In the genomic region with DNA sequence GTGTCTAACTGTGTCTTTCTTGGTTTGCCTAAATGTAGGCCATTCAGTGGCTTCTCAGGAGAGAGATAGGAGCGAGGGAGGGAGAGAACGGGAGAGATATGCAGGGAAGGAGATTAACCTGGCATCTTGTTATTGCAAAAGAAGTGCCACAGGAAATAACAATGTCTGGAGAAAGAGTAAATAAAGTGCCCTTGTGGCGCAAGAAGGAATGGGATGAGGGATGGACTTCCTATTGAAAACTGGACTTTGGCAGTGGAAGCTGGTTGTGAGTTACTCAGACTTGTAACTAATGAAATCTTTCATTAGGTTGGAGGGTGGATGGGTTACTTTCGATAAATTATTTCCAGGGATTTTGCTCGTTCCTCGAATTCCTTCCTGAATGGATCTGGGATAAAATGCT, we compare ENCODE assay signal across 25 cellular contexts.
DNase-seq lines count a peak whose midpoint lies in the region; ATAC-seq, FAIRE-seq and TF ChIP-seq lines count a peak whose summit lies in the region.
"Had no signal": no experiment of that assay in that cellular context is flagged by ENCODE, and none has a peak within 500 bp of the region (broad histone marks: within the 10 kb centered on the region; RNA-seq: fewer than 3 reads in every experiment).

No MANE protein-coding gene starts in this region.

- intact Hi-C loops in MCF 10A (cut with micrococcal nuclease): no loop called here
- intact Hi-C loops in breast epithelium (cut with DNase I; ENCODE audit: low total_unique reads): no loop called here
- intact Hi-C loops in kidney (cut with DNase I): no loop called here

- H3K4me3 Mint-ChIP-seq in MCF 10A (ENCODE audit: unreplicated experiment): no peak overlapping the region
- H3K4me3 Mint-ChIP-seq: CD8-positive, alpha-beta memory T cell had no signal

- no peaks in the 10 kb centered on the region for H3K4me1 ChIP-seq in breast epithelium
- H3K4me1 ChIP-seq in kidney (ENCODE audit: control insufficient read depth in 1 of 2, insufficient read depth in 1 of 2, low read depth in 1 of 2, low read length in 2 of 2): peaks cover 25 to 30% of the 10 kb centered on the region in 2 donors
- H3K4me1 ChIP-seq in smooth muscle cell (ENCODE audit: low read depth): peaks cover 18% of the 10 kb centered on the region
- H3K4me1 ChIP-seq: SJCRH30 had no signal

- H3K9me3 ChIP-seq in breast epithelium (no peaks in the 10 kb centered on the region), kidney (ENCODE audit: control insufficient read depth in 1 of 2, low read length in 2 of 2) (no peaks in the 10 kb centered on the region), smooth muscle cell (replicated peaks; ENCODE audit: low read depth) (no peaks in the 10 kb centered on the region)
- H3K9me3 ChIP-seq: MG63, SJCRH30 had no signal

- H3K27me3 Mint-ChIP-seq in MCF 10A (ENCODE audit: insufficient read depth, unreplicated experiment): no peaks in the 10 kb centered on the region
- H3K27me3 Mint-ChIP-seq: IgD-negative memory B cell had no signal

- H4K20me1 ChIP-seq in smooth muscle cell (ENCODE audit: low read depth): no peaks in the 10 kb centered on the region

- peaks cover 30% of the 10 kb centered on the region for H3F3A ChIP-seq in smooth muscle cell (ENCODE audit: low read depth)

- H3K79me2 ChIP-seq in smooth muscle cell (ENCODE audit: low read depth): no peaks in the 10 kb centered on the region

- ATAC-seq in HG03442 (IDR thresholded peaks at IDR 0.05; ENCODE audit: unreplicated experiment): no peak

- no peaks in the 10 kb centered on the region for H3K36me3 Mint-ChIP-seq in MCF 10A (ENCODE audit: insufficient read depth, unreplicated experiment)
- H3K36me3 Mint-ChIP-seq: CD8-positive, alpha-beta memory T cell; IgD-negative memory B cell had no signal

- POLR2A ChIA-PET in MCF 10A (lab: Yijun Ruan, JAX): interaction anchor here (0.5 to 1.0 kb wide), 2 partner anchors 61 to 1326 kb away, joined by 3 read pairs; no protein-coding TSS in a partner anchor

- H3K4me2 ChIP-seq in smooth muscle cell: peak overlapping the region; percentile 73

- H3K36me3 ChIP-seq in breast epithelium (no peaks in the 10 kb centered on the region), kidney (ENCODE audit: control insufficient read depth in 1 of 2, insufficient read depth in 2 of 2, low read length in 2 of 2) (no peaks in the 10 kb centered on the region), smooth muscle cell (ENCODE audit: low read depth) (no peaks in the 10 kb centered on the region)
- H3K36me3 ChIP-seq: MG63, SJCRH30 had no signal

- CTCF ChIA-PET in MCF 10A (lab: Yijun Ruan, JAX): interaction anchor here (0.6 kb wide), 1 partner anchor 33 kb away, joined by 3 read pairs; no protein-coding TSS in a partner anchor

- H3K9ac ChIP-seq in kidney (ENCODE audit: low read length in 2 of 2) (peak overlapping the region in 1 of 2 donors; percentile 2), smooth muscle cell (ENCODE audit: low read depth) (peak overlapping the region; percentile 7)

- H2AFZ ChIP-seq in smooth muscle cell (ENCODE audit: low read depth): peak overlapping the region; percentile 73

- H3K4me1 Mint-ChIP-seq in MCF 10A (ENCODE audit: insufficient read depth, unreplicated experiment): no peaks in the 10 kb centered on the region
- H3K4me1 Mint-ChIP-seq: CD8-positive, alpha-beta memory T cell had no signal

- TF ChIP-seq CTCF in MCF 10A (IDR thresholded peaks at IDR 0.05; ENCODE audit: unreplicated experiment): no peak
- no peak for TF ChIP-seq CTCF in breast epithelium (IDR thresholded peaks at IDR 0.05)
- no peak for TF ChIP-seq CTCF in kidney (IDR thresholded peaks at IDR 0.05; ENCODE audit: borderline replicate concordance, extremely low read depth, insufficient read depth)
- TF ChIP-seq CTCF in smooth muscle cell (IDR thresholded peaks at IDR 0.05; ENCODE audit: borderline replicate concordance, insufficient read depth, poor library complexity, severe bottlenecking): no peak

- 80% methylated on average over 6 of the region's 6 CpGs for WGBS in smooth muscle cell (ENCODE audit: low lambda C conversion rate)

- H3K27me3 ChIP-seq in breast epithelium (no peaks in the 10 kb centered on the region), smooth muscle cell (ENCODE audit: low read depth) (no peaks in the 10 kb centered on the region)
- H3K27me3 ChIP-seq: MG63 had no signal

- peak; percentile 46 for DNase-seq in MCF 10A (ENCODE audit: unreplicated experiment)
- DNase-seq in breast epithelium (ENCODE audit: low spot score in 2 of 2): no peak
- DNase-seq in amniotic epithelial cell (ENCODE audit: low read depth): peak; percentile 88
- no peak for DNase-seq in kidney
- no peak for DNase-seq in smooth muscle cell (lab: John Stamatoyannopoulos, UW; ENCODE audit: unreplicated experiment)
- DNase-seq in NCI-H2107 (lab: John Stamatoyannopoulos, UW): no peak
- no peak for DNase-seq in DMS114 treated with DMSO at 0.1 percent for 48 hours (lab: John Stamatoyannopoulos, UW; ENCODE audit: unreplicated experiment)
- DNase-seq: Calu3; CD8-positive, alpha-beta memory T cell; DMS53; GDM1; MG63; NCI-H1417; NCI-H187; NCI-H446; NCI-H526 treated with DMSO at 0.1 percent for 48 hours; OCI-M1; SJCRH30 had no signal

- H3K27ac ChIP-seq in breast epithelium (no peak overlapping the region), kidney (ENCODE audit: low read depth in 2 of 2, low read length in 2 of 2) (peak overlapping the region; percentile 22 to 66), smooth muscle cell (ENCODE audit: low read depth) (peak overlapping the region; percentile 95)
- H3K27ac ChIP-seq: 22Rv1, C4-2B, SJCRH30 had no signal

- no TSS peak for BruUV-seq in MCF 10A (replicated peaks; lab: Mats Ljungman, UMichigan)

- no peak overlapping the region for H3K27ac Mint-ChIP-seq in MCF 10A (ENCODE audit: low read depth, unreplicated experiment)
- H3K27ac Mint-ChIP-seq: CD8-positive, alpha-beta memory T cell had no signal

- no peak overlapping the region for H3K4me3 ChIP-seq in breast epithelium
- no peak overlapping the region for H3K4me3 ChIP-seq in kidney (ENCODE audit: low read length in 2 of 2)
- H3K4me3 ChIP-seq in smooth muscle cell: no peak overlapping the region
- H3K4me3 ChIP-seq: MG63, SJCRH30 had no signal

- no peak for TF ChIP-seq POLR2A in breast epithelium (IDR thresholded peaks at IDR 0.05)

- H3K9me3 Mint-ChIP-seq in MCF 10A (ENCODE audit: unreplicated experiment): no peaks in the 10 kb centered on the region
- H3K9me3 Mint-ChIP-seq: CD8-positive, alpha-beta memory T cell; IgD-negative memory B cell had no signal

- FAIRE-seq in kidney (lab: Jason Lieb, UNC): no peak
- FAIRE-seq: GM19239, H1, RCC 7860 had no signal

Comparison
In these comparisons a context has a peak if more than half of its experiments do, and no peak if none do; other contexts are left out.
1. DNase-seq: peak in MCF 10A (single experiment) and amniotic epithelial cell (single experiment); none in breast epithelium (0 of 2), kidney (single experiment), smooth muscle cell (single experiment), NCI-H2107 (single experiment) and DMS114 treated with DMSO at 0.1 percent for 48 hours (single experiment).
2. H3K27ac ChIP-seq: peak in kidney (2 of 2) and smooth muscle cell (single experiment); none in breast epithelium (0 of 2).